Comparison of ENCODE assay signal across 1 cellular context in genomic region chr10:93475871-93476270, GRCh38.
TF ChIP-seq lines count a peak whose summit lies in the region.

No MANE protein-coding gene starts in this region.

TF ChIP-seq in SK-N-SH, 30 proteins besides CTCF, POLR2A, EP300 and RAD21 (continued from another document):
- no peak for TF ChIP-seq ZBTB33 (IDR thresholded peaks at IDR 0.05; ENCODE audit: borderline replicate concordance, low read depth)
- TF ChIP-seq JUND (IDR thresholded peaks at IDR 0.05), result peak; percentile 36; the same call in 1 of the 2 replicates
